Comparison of ENCODE assay signal across 11 cellular contexts in genomic region chr5:56259002-56259511, GRCh38. TPM values are rescaled to one million over a fixed set of nuclear protein-coding genes. Genes with fewer than 3 reads are reported as not detected.
A peak's percentile ranks its signal among the peaks of the same experiment; 100 is the strongest.
DNase-seq lines count a peak whose midpoint lies in the region; ATAC-seq and TF ChIP-seq lines count a peak whose summit lies in the region.
"Had no signal": no experiment of that assay in that cellular context is flagged by ENCODE, and none has a peak within 500 bp of the region (broad histone marks: within the 10 kb centered on the region; RNA-seq: fewer than 3 reads in every experiment).

No MANE protein-coding gene starts in this region.

- H3T11ph ChIP-seq in H9 (ENCODE audit: low read length): no peak overlapping the region

- no peak overlapping the region for H2BK12ac ChIP-seq in H9 (ENCODE audit: insufficient read length, low read depth, low read length)

- in situ Hi-C loops in GM23248 (cut with MboI): loop anchor here (25.0 kb wide), 1 partner anchor 953 kb away; no protein-coding TSS in a partner anchor

- H3K23me2 ChIP-seq in H9 (ENCODE audit: insufficient read length, low read depth, low read length, poor library complexity, severe bottlenecking): no peaks in the 10 kb centered on the region

- H3K79me1 ChIP-seq in H9 (ENCODE audit: insufficient read depth, low read depth, low read length, poor library complexity, severe bottlenecking): no peaks in the 10 kb centered on the region

- H3K9me3 ChIP-seq in GM23248 (ENCODE audit: low read depth) (no peaks in the 10 kb centered on the region), lung (ENCODE audit: control insufficient read depth in 2 of 2, insufficient read depth in 1 of 2, low read length in 1 of 2) (no peaks in the 10 kb centered on the region), H9 (ENCODE audit: control insufficient read depth, low read depth, low read length) (no peaks in the 10 kb centered on the region)

- peak overlapping the region; percentile 72 for H3K4me2 ChIP-seq in GM23248 (ENCODE audit: unreplicated experiment)
- no peak overlapping the region for H3K4me2 ChIP-seq in H9 (ENCODE audit: insufficient read depth, insufficient read length, low read length)

- H3K4me3 Mint-ChIP-seq in H9: no peak overlapping the region

- peak overlapping the region; percentile 55 for H2AFZ ChIP-seq in GM23248
- H2AFZ ChIP-seq in H9 (ENCODE audit: low read length): no peak overlapping the region

- H4K5ac ChIP-seq in H9 (ENCODE audit: insufficient read length, low read depth, low read length): no peak overlapping the region

- H4K8ac ChIP-seq in H9 (replicated peaks; ENCODE audit: insufficient read length, low read depth, low read length): no peak overlapping the region

- no peaks in the 10 kb centered on the region for H3K79me2 ChIP-seq in GM23248 (ENCODE audit: insufficient read depth)
- H3K79me2 ChIP-seq in H9 (ENCODE audit: insufficient read depth, low read length): no peaks in the 10 kb centered on the region

- H3K4me3 ChIP-seq in GM23248 (peak overlapping the region; percentile 30), lung (no peak overlapping the region)

- no peak overlapping the region for H2BK20ac ChIP-seq in H9 (ENCODE audit: low read depth, low read length, poor library complexity, severe bottlenecking)

- no peaks in the 10 kb centered on the region for H3K27me3 ChIP-seq in GM23248 (replicated peaks; ENCODE audit: insufficient read depth)
- H3K27me3 ChIP-seq in lung (ENCODE audit: control insufficient read depth, insufficient read depth): no peaks in the 10 kb centered on the region
- no peaks in the 10 kb centered on the region for H3K27me3 ChIP-seq in H9 (ENCODE audit: insufficient read depth, low read length)

- H3K4ac ChIP-seq in H9 (ENCODE audit: low read depth, low read length): no peak overlapping the region

- no peak overlapping the region for H4K91ac ChIP-seq in H9 (ENCODE audit: insufficient read length, low read depth, low read length)

- no peak for TF ChIP-seq CTCF in lung (IDR thresholded peaks at IDR 0.05; ENCODE audit: control extremely low read depth, extremely low read depth)
- TF ChIP-seq CTCF in H9 (conservative IDR thresholded peaks at IDR 0.05): no peak

- no peak overlapping the region for H2BK120ac ChIP-seq in H9 (ENCODE audit: low read depth, low read length, poor library complexity, severe bottlenecking)

- peaks cover 0 to 8% (median 7%) of the 10 kb centered on the region in 3 experiments; a peak in 3 of 7 replicates for H3K36me3 Mint-ChIP-seq in H9 (ENCODE audit: insufficient read depth in 1 of 3, low read depth in 3 of 3)

- WGBS in GM23248 (ENCODE audit: low coverage in 1 of 2, low lambda C conversion rate in 2 of 2, missing lambda C conversion rate in 2 of 2), 2 experiments: 0% methylated on average over 2 of the region's 2 CpGs
- 44 to 47% methylated on average over 2 of the region's 2 CpGs for WGBS in lung, 2 donors
- WGBS in H9 (ENCODE audit: extremely low coverage, insufficient read length, low lambda C conversion rate): no CpG with 5 or more reads among the region's 2 CpGs

- no peak overlapping the region for H3K23ac ChIP-seq in H9 (ENCODE audit: insufficient read length, low read depth, low read length)

- H3K4me1 ChIP-seq in GM23248 (ENCODE audit: insufficient read depth) (peaks cover 12% of the 10 kb centered on the region), lung (ENCODE audit: control insufficient read depth in 2 of 2, insufficient read depth in 2 of 2, low read length in 2 of 2) (no peaks in the 10 kb centered on the region), H9 (ENCODE audit: insufficient read depth, low read length) (no peaks in the 10 kb centered on the region)

- H3K27ac Mint-ChIP-seq in H9: no peak overlapping the region

- H3K56ac ChIP-seq in H9 (ENCODE audit: insufficient read length, low read depth, low read length): no peak overlapping the region

- H3K14ac ChIP-seq in H9 (ENCODE audit: insufficient read depth, low read length): no peak overlapping the region

- no peaks in the 10 kb centered on the region for H4K20me1 ChIP-seq in GM23248 (ENCODE audit: insufficient read depth)
- no peaks in the 10 kb centered on the region for H4K20me1 ChIP-seq in H9 (ENCODE audit: control insufficient read depth, insufficient read depth, insufficient read length)

- H3K9me3 Mint-ChIP-seq in H9: peaks cover 0 to 8% of the 10 kb centered on the region in 2 experiments; a peak in 3 of 5 replicates

- H3K27ac ChIP-seq in GM23248 (peak overlapping the region; percentile 74), lung (ENCODE audit: low read depth in 1 of 2, low read length in 1 of 2) (peak overlapping the region in 1 of 2 donors; percentile 9), H9 (ENCODE audit: insufficient read length, low read depth, low read length) (no peak overlapping the region)

- peak; percentile 81 for ATAC-seq in lung (ENCODE audit: insufficient read depth, low FRiP score)

- H3K36me3 ChIP-seq in GM23248 (ENCODE audit: low read depth) (no peaks in the 10 kb centered on the region), lung (ENCODE audit: control insufficient read depth in 2 of 2, insufficient read depth in 2 of 2, low read length in 2 of 2) (no peaks in the 10 kb centered on the region)

- H3K9ac ChIP-seq in GM23248 (peak overlapping the region; percentile 38), H9 (ENCODE audit: extremely low read depth, insufficient read length, low read length) (no peak overlapping the region)

- DNase-seq in COLO829 (ENCODE audit: low spot score) (peak; percentile 29), GM23248 (peak; percentile 95), amniotic stem cell (lab: John Stamatoyannopoulos, UW) (peak; percentile 70), lung (ENCODE audit: low spot score) (no peak), H9 (no peak), OCI-M2 (lab: John Stamatoyannopoulos, UW; ENCODE audit: unreplicated experiment) (no peak), NCI-H2171 treated with DMSO at 0.1 percent for 48 hours (lab: John Stamatoyannopoulos, UW) (no peak), occipital lobe (lab: John Stamatoyannopoulos, UW) (no peak)
- DNase-seq: Kasumi-1, nucleus accumbens, T1000 had no signal

- H3F3A ChIP-seq in GM23248 (ENCODE audit: insufficient read depth): peaks cover 9% of the 10 kb centered on the region; the same call in 1 of the 2 replicates

- peaks cover 2% of the 10 kb centered on the region; the same call in 1 of the 2 replicates for H3K27me3 Mint-ChIP-seq in H9 (ENCODE audit: low read depth)

- H3K9me2 ChIP-seq in GM23248 (ENCODE audit: insufficient read depth): no peaks in the 10 kb centered on the region

- H3K4me1 Mint-ChIP-seq in H9: no peaks in the 10 kb centered on the region

- no peak overlapping the region for H3K18ac ChIP-seq in H9 (ENCODE audit: insufficient read length, low read depth, low read length)

- no peak overlapping the region for H2BK5ac ChIP-seq in H9 (ENCODE audit: insufficient read length, low read length)

- no peak overlapping the region for H2AK5ac ChIP-seq in H9 (ENCODE audit: insufficient read length, low read length)

- H2BK15ac ChIP-seq in H9 (ENCODE audit: low read depth, low read length): no peak overlapping the region

RNA-seq across cellular contexts. Expression of gene ANKRD55, which starts 25.9 kb away (rescaled TPM):
- total RNA-seq in GM23248 (2014; rRNA removed; shearing (Covaris generic)): not detected in 2 replicates
- not detected in 2 replicates for polyA plus RNA-seq in GM23248 (2016; fragmentation: Nextera tagmentation; extraction: Ambion mirVana)
- under 1 TPM; 0.18 to 0.37 TPM for total RNA-seq in lung
- under 1 TPM; 0.06 to 0.50 TPM for polyA plus RNA-seq in lung
- not detected in 2 replicates for total RNA-seq in H9 (2021)
- 0.31 TPM for total RNA-seq in occipital lobe

Comparison
In these comparisons a context has a peak if more than half of its experiments do, and no peak if none do; other contexts are left out.
1. DNase-seq: peak in COLO829 (single experiment), GM23248 (single experiment) and amniotic stem cell (single experiment); none in lung (single experiment), H9 (single experiment), OCI-M2 (single experiment), NCI-H2171 treated with DMSO at 0.1 percent for 48 hours (single experiment) and occipital lobe (single experiment).